ENCODE assay signal across 23 cellular contexts in genomic region chr17:50728881-50729765, GRCh38. TPM values are rescaled to one million over a fixed set of nuclear protein-coding genes. Genes with fewer than 3 reads are reported as not detected.
A peak's percentile ranks its signal among the peaks of the same experiment; 100 is the strongest.
DNase-seq lines count a peak whose midpoint lies in the region; ATAC-seq and TF ChIP-seq lines count a peak whose summit lies in the region.
"Had no signal": no experiment of that assay in that cellular context is flagged by ENCODE, and none has a peak within 500 bp of the region (broad histone marks: within the 10 kb centered on the region; RNA-seq: fewer than 3 reads in every experiment).

No MANE protein-coding gene starts in this region.

- H3K27ac ChIP-seq in OCI-LY7 (ENCODE audit: low read depth, low read length, poor library complexity, severe bottlenecking), result no peak overlapping the region
- H3K27ac ChIP-seq: esophagus squamous epithelium, KMS-11, spleen, transverse colon had no signal

- peaks cover 62% of the 10 kb centered on the region for H3K36me3 ChIP-seq in OCI-LY7 (ENCODE audit: insufficient read depth, low read length)
- H3K36me3 ChIP-seq: right atrium auricular region, transverse colon had no signal

- no peaks in the 10 kb centered on the region for H3K9me3 ChIP-seq in OCI-LY7 (ENCODE audit: low read length)
- H3K9me3 ChIP-seq: esophagus squamous epithelium, right atrium auricular region, spleen, transverse colon had no signal

- peak overlapping the region; percentile 60 for H3K27ac Mint-ChIP-seq in activated naive CD8-positive, alpha-beta T cell treated with anti-CD3 and anti-CD28 coated beads, Interleukin-2, amount 50 U/mL, for 24 hours
- H3K27ac Mint-ChIP-seq in progenitor cell of endocrine pancreas, result peak overlapping the region; percentile 24
- H3K27ac Mint-ChIP-seq: activated CD4-positive, alpha-beta T cell treated with anti-CD3 and anti-CD28 coated beads, Interleukin-2, amount 10 ng/mL, durations not matched to agents 7 days and 5 days; brain; T-cell had no signal

- DNase-seq in Right ventricle myocardium superior (no peak), cardiac septum (ENCODE audit: low spot score) (no peak), OCI-LY7 (ENCODE audit: low spot score) (no peak), progenitor cell of endocrine pancreas (ENCODE audit: low spot score, unreplicated experiment) (no peak), KG1 (lab: John Stamatoyannopoulos, UW) (no peak), foreskin melanocyte (no peak)
- no peak for DNase-seq in activated naive CD8-positive, alpha-beta T cell treated with anti-CD3 and anti-CD28 coated beads, Interleukin-2, amount 50 U/mL, for 24 hours
- DNase-seq: activated CD4-positive, alpha-beta T cell treated with anti-CD3 and anti-CD28 coated beads, Interleukin-2, amount 10 ng/mL, durations not matched to agents 7 days and 5 days; DMS53; effector memory CD4-positive, alpha-beta T cell; esophagus squamous epithelium; GF-D8; kidney; NCI-H187; SHP77; spleen; stimulated activated CD4-positive, alpha-beta T cell treated with anti-CD3 and anti-CD28 coated beads, Interleukin-4, amount 100 ng/mL, for 1 hour; T-cell; transverse colon had no signal

- H3K4me2 ChIP-seq in OCI-LY7 (ENCODE audit: low read length), result no peak overlapping the region
- H3K4me2 ChIP-seq: KMS-11 had no signal

- ATAC-seq in Right ventricle myocardium superior (ENCODE audit: poor library complexity), result peak; percentile 16
- ATAC-seq in activated naive CD8-positive, alpha-beta T cell treated with anti-CD3 and anti-CD28 coated beads, Interleukin-2, amount 50 U/mL, for 24 hours, result peak; percentile 34
- no peak for ATAC-seq in HG02571 (IDR thresholded peaks at IDR 0.05; ENCODE audit: unreplicated experiment)
- ATAC-seq: T-cell had no signal

- no peak overlapping the region for H2AFZ ChIP-seq in OCI-LY7 (ENCODE audit: low read length)

- POLR2A ChIA-PET in OCI-LY7 (lab: Charles Lee), result no interaction called here

- peaks cover 100% of the 10 kb centered on the region for H3K79me2 ChIP-seq in OCI-LY7 (ENCODE audit: insufficient read depth, low read depth, low read length)

- no peak overlapping the region for H3K4me3 ChIP-seq in OCI-LY7 (ENCODE audit: low read depth, low read length, poor library complexity, severe bottlenecking)
- H3K4me3 ChIP-seq: esophagus squamous epithelium, right atrium auricular region, spleen, transverse colon had no signal

- H4K20me1 ChIP-seq in OCI-LY7 (ENCODE audit: insufficient read depth, low read length), result peaks cover 33% of the 10 kb centered on the region

- CTCF ChIA-PET in OCI-LY7 (lab: Charles Lee; ENCODE audit: unreplicated experiment), result no interaction called here

- peaks cover 64% of the 10 kb centered on the region for H3K4me1 Mint-ChIP-seq in activated naive CD8-positive, alpha-beta T cell treated with anti-CD3 and anti-CD28 coated beads, Interleukin-2, amount 50 U/mL, for 24 hours
- peaks cover 10% of the 10 kb centered on the region for H3K4me1 Mint-ChIP-seq in progenitor cell of endocrine pancreas (ENCODE audit: low read depth)

- no peaks in the 10 kb centered on the region for H3K27me3 Mint-ChIP-seq in activated naive CD8-positive, alpha-beta T cell treated with anti-CD3 and anti-CD28 coated beads, Interleukin-2, amount 50 U/mL, for 24 hours
- H3K27me3 Mint-ChIP-seq in progenitor cell of endocrine pancreas, result no peaks in the 10 kb centered on the region
- H3K27me3 Mint-ChIP-seq: activated CD4-positive, alpha-beta T cell treated with anti-CD3 and anti-CD28 coated beads, Interleukin-2, amount 10 ng/mL, durations not matched to agents 7 days and 5 days; brain; T-cell had no signal

- intact Hi-C loops in Right ventricle myocardium superior (cut with DNase I), result no loop called here
- intact Hi-C loops in cardiac septum (cut with DNase I), result no loop called here
- intact Hi-C loops in OCI-LY7 (cut with micrococcal nuclease; ENCODE audit: unreplicated experiment), result no loop called here

- no peaks in the 10 kb centered on the region for H3K9me3 Mint-ChIP-seq in activated naive CD8-positive, alpha-beta T cell treated with anti-CD3 and anti-CD28 coated beads, Interleukin-2, amount 50 U/mL, for 24 hours
- H3K9me3 Mint-ChIP-seq in progenitor cell of endocrine pancreas (ENCODE audit: low read depth), result no peaks in the 10 kb centered on the region
- H3K9me3 Mint-ChIP-seq: activated CD4-positive, alpha-beta T cell treated with anti-CD3 and anti-CD28 coated beads, Interleukin-2, amount 10 ng/mL, durations not matched to agents 7 days and 5 days; brain; T-cell had no signal

- TSS peak; percentile 12 for BruUV-seq in OCI-LY7 (replicated peaks; lab: Mats Ljungman, UMichigan)

- H3K9me2 ChIP-seq in OCI-LY7 (ENCODE audit: insufficient read depth, low read length), result no peaks in the 10 kb centered on the region

- TF ChIP-seq CTCF in OCI-LY7 (conservative IDR thresholded peaks at IDR 0.05; ENCODE audit: low read length), result no peak
- TF ChIP-seq CTCF in progenitor cell of endocrine pancreas (IDR thresholded peaks at IDR 0.05; ENCODE audit: unreplicated experiment), result no peak

- H3K4me3 Mint-ChIP-seq in activated naive CD8-positive, alpha-beta T cell treated with anti-CD3 and anti-CD28 coated beads, Interleukin-2, amount 50 U/mL, for 24 hours, result no peak overlapping the region
- no peak overlapping the region for H3K4me3 Mint-ChIP-seq in progenitor cell of endocrine pancreas (ENCODE audit: low read depth)
- H3K4me3 Mint-ChIP-seq: activated CD4-positive, alpha-beta T cell treated with anti-CD3 and anti-CD28 coated beads, Interleukin-2, amount 10 ng/mL, durations not matched to agents 7 days and 5 days; brain had no signal

- peaks cover 22% of the 10 kb centered on the region for H3K36me3 Mint-ChIP-seq in activated naive CD8-positive, alpha-beta T cell treated with anti-CD3 and anti-CD28 coated beads, Interleukin-2, amount 50 U/mL, for 24 hours (ENCODE audit: low read depth)
- no peaks in the 10 kb centered on the region for H3K36me3 Mint-ChIP-seq in progenitor cell of endocrine pancreas (ENCODE audit: insufficient read depth)

- peaks cover 25% of the 10 kb centered on the region for H3K4me1 ChIP-seq in OCI-LY7 (ENCODE audit: insufficient read depth, low read length, poor library complexity, severe bottlenecking)

RNA-seq across cellular contexts. Expression of gene LUC7L3, which starts 9.7 kb away (rescaled TPM):
- 58.1 TPM for total RNA-seq in Right ventricle myocardium superior
- total RNA-seq in cardiac septum, result 78.5 TPM
- total RNA-seq in OCI-LY7 (2014; rRNA removed; shearing (Covaris generic)), result 109 and 190 TPM in 2 replicates
- total RNA-seq in OCI-LY7 (2022), result 190 and 206 TPM in 2 replicates
- 168 and 184 TPM in 2 replicates for total RNA-seq in progenitor cell of endocrine pancreas

RNA-seq across cellular contexts. Expression of gene ANKRD40, which starts 21.4 kb away (rescaled TPM):
- total RNA-seq in Right ventricle myocardium superior, result 58.4 TPM
- total RNA-seq in cardiac septum, result 47.6 TPM
- total RNA-seq in OCI-LY7 (2014; rRNA removed; shearing (Covaris generic)), result 25.7 and 27.7 TPM in 2 replicates
- total RNA-seq in OCI-LY7 (2022), result 47.9 and 50.4 TPM in 2 replicates
- 39.0 and 39.2 TPM in 2 replicates for total RNA-seq in progenitor cell of endocrine pancreas

RNA-seq across cellular contexts. Expression of gene ANKRD40CL, which starts 38.2 kb away (rescaled TPM):
- not detected for total RNA-seq in Right ventricle myocardium superior
- not detected for total RNA-seq in cardiac septum
- total RNA-seq in OCI-LY7 (2014; rRNA removed; shearing (Covaris generic)), result 0.18 TPM in 1 of 2 replicates, not detected in the other
- total RNA-seq in OCI-LY7 (2022), result not detected in 2 replicates
- total RNA-seq in progenitor cell of endocrine pancreas, result not detected in 2 replicates
- total RNA-seq: activated CD4-positive, alpha-beta T cell treated with anti-CD3 and anti-CD28 coated beads, Interleukin-2, amount 10 ng/mL, durations not matched to agents 7 days and 5 days; esophagus squamous epithelium; kidney; right atrium auricular region; spleen; T-cell had no signal
